ENCODE assay signal across 17 cellular contexts in the genomic region with DNA sequence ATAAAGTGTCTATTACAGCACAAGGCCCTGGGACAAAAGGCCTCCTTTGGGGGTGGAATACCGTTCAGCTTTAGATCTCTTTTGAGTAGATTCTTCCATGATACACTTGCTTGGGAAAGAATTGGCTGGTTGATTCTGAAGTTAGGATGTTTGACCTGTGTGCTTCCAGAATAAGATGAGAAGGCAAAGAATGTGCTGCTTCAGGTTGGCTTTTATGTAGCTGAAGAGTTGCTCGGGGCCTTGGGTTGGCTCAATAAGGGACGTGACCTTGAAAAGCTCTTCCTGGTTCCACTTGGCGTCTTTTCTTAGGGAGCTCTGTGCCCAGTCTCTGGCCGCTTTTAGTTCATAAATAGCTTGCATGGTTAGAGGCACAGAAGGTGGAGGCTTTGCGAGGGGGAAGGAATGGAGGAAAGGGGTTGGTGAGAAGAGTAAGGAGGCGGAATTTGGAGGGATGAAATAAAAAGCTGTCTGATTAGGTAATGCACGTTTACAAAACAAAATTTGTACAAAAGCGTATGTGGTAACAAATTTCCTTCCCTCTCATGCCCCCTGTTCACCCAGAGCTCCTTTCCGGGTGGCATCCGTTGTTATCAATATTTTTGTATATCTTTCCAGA. TPM values are rescaled to one million over a fixed set of nuclear protein-coding genes. Genes with fewer than 3 reads are reported as not detected.
DNase-seq lines count a peak whose midpoint lies in the region; ATAC-seq, FAIRE-seq and TF ChIP-seq lines count a peak whose summit lies in the region.
"Had no signal": no experiment of that assay in that cellular context is flagged by ENCODE, and none has a peak within 500 bp of the region (broad histone marks: within the 10 kb centered on the region; RNA-seq: fewer than 3 reads in every experiment).

No MANE protein-coding gene starts in this region.

- peak overlapping the region; percentile 48 for H3K27ac Mint-ChIP-seq in T-helper 2 cell treated with Interferon-gamma antibody and Interleukin-4, amounts not matched to agents 5 μg/mL and 100 μg/mL, for 36 hours

- H3K9me3 Mint-ChIP-seq in T-helper 2 cell treated with Interferon-gamma antibody and Interleukin-4, amounts not matched to agents 5 μg/mL and 100 μg/mL, for 36 hours: no peaks in the 10 kb centered on the region

- H3K79me2 ChIP-seq in OCI-LY1 (ENCODE audit: insufficient read depth, low read length): peaks cover 91% of the 10 kb centered on the region
- peaks cover 99% of the 10 kb centered on the region for H3K79me2 ChIP-seq in GM12878 (ENCODE audit: control insufficient read depth, insufficient read depth, low read length)

- peak overlapping the region; percentile 97 for H3K4me2 ChIP-seq in OCI-LY1 (ENCODE audit: low read length)
- peak overlapping the region; percentile 85 for H3K4me2 ChIP-seq in GM12878 (ENCODE audit: control insufficient read depth, insufficient read depth)

- peaks cover 72% of the 10 kb centered on the region for H3K36me3 Mint-ChIP-seq in T-helper 2 cell treated with Interferon-gamma antibody and Interleukin-4, amounts not matched to agents 5 μg/mL and 100 μg/mL, for 36 hours (ENCODE audit: low read depth)

- CTCF ChIA-PET in GM12878 (lab: Yijun Ruan, JAX): interaction anchor here (0.6 to 3.7 kb wide), 17 partner anchors 9 to 138 kb away, joined by 3 to 19 read pairs (median 6); no protein-coding TSS in a partner anchor

- in situ Hi-C loops in GM12878 (cut with MboI): loop anchor here (25.0 kb wide), 1 partner anchor 1605 kb away; the partner anchor contains the start of gene HSPA8

- H3K4me1 ChIP-seq in OCI-LY1 (ENCODE audit: insufficient read depth, low read length, severe bottlenecking): peaks cover 85% of the 10 kb centered on the region
- H3K4me1 ChIP-seq in GM12878 (ENCODE audit: control insufficient read depth, insufficient read depth, low read length): peaks cover 39% of the 10 kb centered on the region
- H3K4me1 ChIP-seq in neutrophil (ENCODE audit: control insufficient read depth in 1 of 2, insufficient read depth in 1 of 2, low read depth in 1 of 2, low read length in 1 of 2): peaks cover 75 to 88% of the 10 kb centered on the region in 2 experiments
- H3K4me1 ChIP-seq: colonic mucosa had no signal

- peaks cover 39% of the 10 kb centered on the region; the same call in 1 of the 2 replicates for H3K36me3 ChIP-seq in OCI-LY1 (ENCODE audit: insufficient read depth, low read length)
- peaks cover 3 to 6% of the 10 kb centered on the region in 2 experiments; a peak in 1 of 4 replicates for H3K36me3 ChIP-seq in GM12878 (ENCODE audit: control insufficient read depth in 2 of 2, insufficient read depth in 2 of 2, low read length in 1 of 2)
- H3K36me3 ChIP-seq in neutrophil: peaks cover 63% of the 10 kb centered on the region
- H3K36me3 ChIP-seq: colonic mucosa, ovary had no signal

- H3K4me3 Mint-ChIP-seq in T-helper 2 cell treated with Interferon-gamma antibody and Interleukin-4, amounts not matched to agents 5 μg/mL and 100 μg/mL, for 36 hours: no peak overlapping the region

- H3F3A ChIP-seq in OCI-LY1 (ENCODE audit: insufficient read depth, low read length): no peaks in the 10 kb centered on the region

- RAD21 ChIA-PET in GM12878 (lab: Charles Lee; ENCODE audit: unreplicated experiment): interaction anchor here (0.8 to 4.8 kb wide), 20 partner anchors 10 to 135 kb away, joined by 3 to 80 read pairs (median 5); no protein-coding TSS in a partner anchor

- POLR2A ChIA-PET in GM12878 (lab: Charles Lee): interaction anchor here (0.8 to 5.4 kb wide), 11 partner anchors 10 to 130 kb away, joined by 3 to 69 read pairs (median 3); no protein-coding TSS in a partner anchor

- no peak for TF ChIP-seq RAD21 in GM12878 (IDR thresholded peaks at IDR 0.05; ENCODE audit: insufficient read depth, low read depth, low read length)

- TF ChIP-seq CTCF in OCI-LY1 (IDR thresholded peaks at IDR 0.05; ENCODE audit: low read length): no peak
- no peak for TF ChIP-seq CTCF in GM12878 (IDR thresholded peaks at IDR 0.05 in 2 of 3, conservative IDR thresholded peaks at IDR 0.05 in 1 of 3; ENCODE audit: control insufficient read depth in 2 of 3, extremely low read depth in 1 of 3, insufficient read depth in 1 of 3, low read depth in 3 of 3, low read length in 3 of 3)
- TF ChIP-seq CTCF in neutrophil (IDR thresholded peaks at IDR 0.05): no peak

- H3K27me3 ChIP-seq in OCI-LY1 (ENCODE audit: insufficient read depth, low read length) (no peaks in the 10 kb centered on the region), GM12878 (replicated peaks in 1 of 2; ENCODE audit: control insufficient read depth in 2 of 2, insufficient read depth in 2 of 2, low read length in 1 of 2) (no peaks in the 10 kb centered on the region), neutrophil (no peaks in the 10 kb centered on the region)
- H3K27me3 ChIP-seq: colonic mucosa, ovary had no signal

- no peak for DNase-seq in T-helper 2 cell treated with Interferon-gamma antibody and Interleukin-4, amounts not matched to agents 5 μg/mL and 100 μg/mL, for 36 hours (ENCODE audit: low spot score)
- DNase-seq in T-helper 2 cell (no peak), GM12878 (ENCODE audit: low read depth, low spot score) (no peak), GM19238 (ENCODE audit: insufficient read length, low spot score) (no peak)
- DNase-seq: colonic mucosa, erythroblast, islet precursor cell, KG1, NCI-H226, ovary, SIG-M5, small intestine had no signal

- H3K9ac ChIP-seq in OCI-LY1 (ENCODE audit: low read length): peak overlapping the region; percentile 52; the same call in 1 of the 2 replicates
- peak overlapping the region; percentile 57 for H3K9ac ChIP-seq in GM12878 (ENCODE audit: control insufficient read depth, insufficient read depth, low read length)

- SMC1A ChIA-PET in GM12878 (lab: Charles Lee; ENCODE audit: uncharacterized antibody, unreplicated experiment): interaction anchor here (0.8 to 15.0 kb wide), 27 partner anchors 9 to 163 kb away, joined by 3 to 266 read pairs (median 5); partner anchors contain the start of genes SORL1 and SORL1-AS1

- no peaks in the 10 kb centered on the region for H3K27me3 Mint-ChIP-seq in T-helper 2 cell treated with Interferon-gamma antibody and Interleukin-4, amounts not matched to agents 5 μg/mL and 100 μg/mL, for 36 hours (ENCODE audit: low read depth)

- H3K27ac ChIP-seq in OCI-LY1 (ENCODE audit: low read depth, low read length, poor library complexity, severe bottlenecking) (peak overlapping the region; percentile 91), GM12878 (ENCODE audit: control insufficient read depth, insufficient read depth) (peak overlapping the region; percentile 76), neutrophil (peak overlapping the region; percentile 98)
- H3K27ac ChIP-seq: colonic mucosa, ovary had no signal

- ATAC-seq in GM12878 (no peak), GM18511 (IDR thresholded peaks at IDR 0.05; ENCODE audit: unreplicated experiment) (no peak), GM19463 (IDR thresholded peaks at IDR 0.05; ENCODE audit: unreplicated experiment) (no peak)

- TF ChIP-seq EP300 in GM12878 (IDR thresholded peaks at IDR 0.05; ENCODE audit: borderline replicate concordance in 1 of 2, control insufficient read depth in 1 of 2, low read depth in 2 of 2, low read length in 2 of 2): no peak

- FAIRE-seq in GM12878 (lab: Jason Lieb, UNC): no peak
- FAIRE-seq: small intestine, TTC549 had no signal

- peaks cover 80% of the 10 kb centered on the region for H3K4me1 Mint-ChIP-seq in T-helper 2 cell treated with Interferon-gamma antibody and Interleukin-4, amounts not matched to agents 5 μg/mL and 100 μg/mL, for 36 hours (ENCODE audit: low read depth)

- WGBS in GM12878 (ENCODE audit: insufficient coverage, insufficient replicate concordance, low lambda C conversion rate, missing lambda C conversion rate): 70% methylated on average over 11 of the region's 11 CpGs

- intact Hi-C loops in GM12878 (cut with micrococcal nuclease; ENCODE audit: unreplicated experiment): no loop called here

- no peaks in the 10 kb centered on the region for H3K9me3 ChIP-seq in OCI-LY1 (ENCODE audit: low read length)
- H3K9me3 ChIP-seq in GM12878 (replicated peaks; ENCODE audit: control insufficient read depth, insufficient read depth, low read length): no peaks in the 10 kb centered on the region
- H3K9me3 ChIP-seq in neutrophil: no peaks in the 10 kb centered on the region
- H3K9me3 ChIP-seq: colonic mucosa, ovary had no signal

- H3K9me2 ChIP-seq in OCI-LY1 (ENCODE audit: low read depth, low read length): no peaks in the 10 kb centered on the region

- no peaks in the 10 kb centered on the region for H4K20me1 ChIP-seq in OCI-LY1 (ENCODE audit: insufficient read depth, low read length)
- H4K20me1 ChIP-seq in GM12878 (ENCODE audit: control insufficient read depth, insufficient read depth): no peaks in the 10 kb centered on the region

- H3K4me3 ChIP-seq in OCI-LY1 (ENCODE audit: low read depth, low read length, poor library complexity, severe bottlenecking) (peak overlapping the region; percentile 97), GM12878 (peak overlapping the region; percentile 71), neutrophil (ENCODE audit: low read depth in 1 of 2, low read length in 1 of 2) (peak overlapping the region; percentile 69 to 99)
- H3K4me3 ChIP-seq: colonic mucosa, ovary had no signal

- H2AFZ ChIP-seq in OCI-LY1 (ENCODE audit: low read length): no peak overlapping the region
- H2AFZ ChIP-seq in GM12878 (ENCODE audit: control insufficient read depth, low read depth, low read length): no peak overlapping the region

- no TSS peak for BruUV-seq in GM12878 (replicated peaks; lab: Mats Ljungman, UMichigan)

- TF ChIP-seq POLR2A in GM12878 (IDR thresholded peaks at IDR 0.05; ENCODE audit: low read depth, low read length): no peak

TF ChIP-seq in GM12878, 131 proteins besides CTCF, POLR2A, EP300 and RAD21 (continues in another document):
- 0 out of 2 replicates have a peak, but pooled peaks have one; percentile 57 for TF ChIP-seq HDGF (IDR thresholded peaks at IDR 0.05)

RNA-seq across cellular contexts. Expression of gene SORL1, which starts 4.8 kb away (rescaled TPM):
- 727 and 773 TPM in 2 replicates for total RNA-seq in GM12878 (2013; cell fraction: nucleolus; rRNA removed)
- total RNA-seq in GM12878 (2014; rRNA removed) (75.1 and 77.9 TPM in 2 replicates), GM12878 (2014; rRNA removed; fragmentation: Illumina TruSeq; extraction: Trizol) (58.7 and 61.4 TPM in 2 replicates), GM12878 (2021) (99.6 and 107 TPM in 2 replicates)
- 41.0 TPM for polyA plus RNA-seq in GM12878 (2011; ENCODE audit: low read depth)
- polyA plus RNA-seq in GM12878 (2011; rRNA removed) (74.4 and 102 TPM in 2 replicates), GM12878 (2014; fragmentation: Illumina TruSeq; extraction: Trizol) (60.0 and 68.0 TPM in 2 replicates), GM12878 (2014; fragmentation: Nextera tagmentation; extraction: Ambion mirVana) (10 to 100 TPM; 20.2 to 26.0 TPM), GM12878 (2014; rRNA removed) (42.4 and 44.0 TPM in 2 replicates), GM12878 (2016; fragmentation: Nextera tagmentation; extraction: Ambion mirVana) (10 to 100 TPM; 59.9 to 64.7 TPM)
- 126 and 169 TPM in 2 replicates for polyA plus RNA-seq in GM12878 (2011; cell fraction: cytosol; rRNA removed)
- 326 and 357 TPM in 2 replicates for polyA plus RNA-seq in GM12878 (2011; cell fraction: nucleus; rRNA removed)
- polyA plus RNA-seq in GM12878 (2012): 51.9 and 68.0 TPM in 2 replicates
- polyA minus RNA-seq in GM12878 (2011; rRNA and poly(A)+ RNA removed): 515 and 644 TPM in 2 replicates
- 113 and 121 TPM in 2 replicates for polyA minus RNA-seq in GM12878 (2011; cell fraction: cytosol; rRNA and poly(A)+ RNA removed)
- 258 and 338 TPM in 2 replicates for polyA minus RNA-seq in GM12878 (2011; cell fraction: nucleus; rRNA and poly(A)+ RNA removed)
